23 cellular contexts compared by ENCODE assay signal in the genomic region with DNA sequence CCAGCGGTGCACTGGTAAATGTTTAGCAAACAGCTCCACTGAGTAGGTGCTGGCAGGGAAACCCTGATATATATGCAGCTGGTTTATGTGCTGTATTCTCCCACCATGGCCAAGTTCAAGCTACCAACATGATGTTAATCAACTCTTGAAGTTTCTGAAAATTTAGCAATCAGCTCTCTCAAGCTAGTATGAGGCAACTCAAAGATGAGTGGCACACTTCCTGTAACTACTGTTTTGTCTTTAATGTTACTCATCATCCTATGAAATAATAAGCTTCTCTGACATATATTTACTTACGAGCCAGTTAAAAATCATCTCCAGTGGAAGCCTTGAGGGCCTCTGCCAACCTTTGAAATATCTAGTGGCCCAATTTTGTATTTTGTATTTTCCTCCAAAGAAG. TPM values are rescaled to one million over a fixed set of nuclear protein-coding genes. Genes with fewer than 3 reads are reported as not detected.
DNase-seq lines count a peak whose midpoint lies in the region; TF ChIP-seq lines count a peak whose summit lies in the region.
"Had no signal": no experiment of that assay in that cellular context is flagged by ENCODE, and none has a peak within 500 bp of the region (broad histone marks: within the 10 kb centered on the region; RNA-seq: fewer than 3 reads in every experiment).

No MANE protein-coding gene starts in this region.

- no peaks in the 10 kb centered on the region for H3K36me3 Mint-ChIP-seq in glutamatergic neuron (ENCODE audit: unreplicated experiment)

- intact Hi-C loops in transverse colon (cut with DNase I; ENCODE audit: low total_unique reads): no loop called here

- no peak overlapping the region for H3K4me3 Mint-ChIP-seq in glutamatergic neuron (ENCODE audit: unreplicated experiment)
- H3K4me3 Mint-ChIP-seq: CD4-positive, alpha-beta T cell had no signal

- TF ChIP-seq POLR2A in NB4 (IDR thresholded peaks at IDR 0.05; ENCODE audit: extremely low read depth, insufficient read length) (no peak), transverse colon (IDR thresholded peaks at IDR 0.05) (no peak)

- TF ChIP-seq CTCF in HL-60 (IDR thresholded peaks at IDR 0.05; ENCODE audit: insufficient read depth, low read length) (no peak), NB4 (IDR thresholded peaks at IDR 0.05; ENCODE audit: low read depth, low read length) (no peak), epithelial cell of esophagus (IDR thresholded peaks at IDR 0.05; ENCODE audit: insufficient read depth, low read depth, low read length, missing control alignments) (no peak), transverse colon (IDR thresholded peaks at IDR 0.05) (no peak), glutamatergic neuron (IDR thresholded peaks at IDR 0.05; ENCODE audit: partially characterized antibody, unreplicated experiment) (no peak)

- WGBS in transverse colon (ENCODE audit: low coverage in 1 of 2), 2 donors: 81 to 90% methylated on average over 1 to 2 of the region's 2 CpGs

- H3K27ac ChIP-seq in HL-60 (replicated peaks) (no peak overlapping the region), transverse colon (no peak overlapping the region)
- no peak overlapping the region for H3K27ac ChIP-seq in effector memory CD4-positive, alpha-beta T cell (ENCODE audit: insufficient read depth, low read length, poor library complexity, severe bottlenecking)
- H3K27ac ChIP-seq: BLaER1 treated with 17β-estradiol and CSF1 and Interleukin-3, amounts not matched to agents 10 nM and 100 nM; Peyer's patch; SJSA1 had no signal

- H3K27me3 Mint-ChIP-seq in glutamatergic neuron (ENCODE audit: unreplicated experiment): no peaks in the 10 kb centered on the region

- H3K4me1 ChIP-seq in transverse colon: no peaks in the 10 kb centered on the region
- no peaks in the 10 kb centered on the region for H3K4me1 ChIP-seq in effector memory CD4-positive, alpha-beta T cell (ENCODE audit: control insufficient read depth, insufficient read depth, low read length, poor library complexity, severe bottlenecking)
- H3K4me1 ChIP-seq: Peyer's patch, SJSA1 had no signal

- H3K9me3 Mint-ChIP-seq in glutamatergic neuron (ENCODE audit: unreplicated experiment): no peaks in the 10 kb centered on the region
- H3K9me3 Mint-ChIP-seq: CD4-positive, alpha-beta T cell had no signal

- no peaks in the 10 kb centered on the region for H3K9me3 ChIP-seq in transverse colon
- H3K9me3 ChIP-seq in effector memory CD4-positive, alpha-beta T cell (ENCODE audit: control insufficient read depth, low read length): no peaks in the 10 kb centered on the region
- H3K9me3 ChIP-seq: BLaER1 treated with 17β-estradiol and CSF1 and Interleukin-3, amounts not matched to agents 10 nM and 100 nM; Peyer's patch; SJSA1 had no signal

- H3K27ac Mint-ChIP-seq in glutamatergic neuron (ENCODE audit: unreplicated experiment): no peak overlapping the region
- H3K27ac Mint-ChIP-seq: CD4-positive, alpha-beta T cell had no signal

- no peaks in the 10 kb centered on the region for H3K36me3 ChIP-seq in transverse colon
- no peaks in the 10 kb centered on the region for H3K36me3 ChIP-seq in effector memory CD4-positive, alpha-beta T cell (ENCODE audit: control insufficient read depth, insufficient read depth, low read length)
- H3K36me3 ChIP-seq: BLaER1 treated with 17β-estradiol and CSF1 and Interleukin-3, amounts not matched to agents 10 nM and 100 nM; Peyer's patch; SJSA1 had no signal

- in situ Hi-C loops in transverse colon (cut with MboI; ENCODE audit: low pct_ligation_motif_present in 1 of 4, low pct_unique_long_range_greater_than_20kb in 1 of 4, low sequenced_read_pairs in 3 of 4): no loop called here

- no peaks in the 10 kb centered on the region for H3K4me1 Mint-ChIP-seq in glutamatergic neuron (ENCODE audit: low read depth, unreplicated experiment)

- H3K4me3 ChIP-seq in HL-60 (replicated peaks; ENCODE audit: insufficient read depth, low read length): no peak overlapping the region
- H3K4me3 ChIP-seq in NB4 (ENCODE audit: low read depth, low read length): no peak overlapping the region
- H3K4me3 ChIP-seq in epithelial cell of esophagus (ENCODE audit: low read length): no peak overlapping the region
- H3K4me3 ChIP-seq in transverse colon: no peak overlapping the region
- H3K4me3 ChIP-seq in effector memory CD4-positive, alpha-beta T cell (ENCODE audit: insufficient read depth, low read depth, low read length, poor library complexity, severe bottlenecking): no peak overlapping the region
- H3K4me3 ChIP-seq: BLaER1 treated with 17β-estradiol and CSF1 and Interleukin-3, amounts not matched to agents 10 nM and 100 nM; Peyer's patch; SJSA1 had no signal

- TF ChIP-seq EP300 in transverse colon (IDR thresholded peaks at IDR 0.05; ENCODE audit: low read depth): no peak

- peaks cover 3% of the 10 kb centered on the region for H3K27me3 ChIP-seq in HL-60 (ENCODE audit: insufficient read depth, poor library complexity, severe bottlenecking)
- H3K27me3 ChIP-seq in transverse colon: peaks cover 4% of the 10 kb centered on the region
- no peaks in the 10 kb centered on the region for H3K27me3 ChIP-seq in effector memory CD4-positive, alpha-beta T cell (replicated peaks; ENCODE audit: control insufficient read depth, insufficient read depth, low read length, poor library complexity, severe bottlenecking)
- H3K27me3 ChIP-seq: BLaER1 treated with 17β-estradiol and CSF1 and Interleukin-3, amounts not matched to agents 10 nM and 100 nM; Peyer's patch had no signal

- peak; percentile 13 to 57 for DNase-seq in HL-60 (ENCODE audit: low read depth in 1 of 2, low spot score in 1 of 2)
- peak; percentile 62 for DNase-seq in NB4 (ENCODE audit: low read depth)
- peak; percentile 17 for DNase-seq in SIG-M5 (lab: John Stamatoyannopoulos, UW)
- DNase-seq in epithelial cell of esophagus (ENCODE audit: low read depth): peak; percentile 77
- DNase-seq in nucleus accumbens (lab: John Stamatoyannopoulos, UW): no peak
- DNase-seq in transverse colon: no peak
- DNase-seq in glutamatergic neuron: no peak
- DNase-seq in effector memory CD4-positive, alpha-beta T cell: no peak
- DNase-seq: CD4-positive, alpha-beta T cell; IMR-90; KG1; MM.1S; NCI-H1105 treated with DMSO at 0.1 percent for 48 hours; NCI-H146; NCI-H1930; NCI-H2107; NCI-H524; NCI-H82; NK-92 treated with Interleukin-12 subunit alpha and Interleukin-12 subunit beta, amount 100 ng/mL, for 24 hours; OCI-M1; Peyer's patch had no signal

RNA-seq across cellular contexts. Expression of gene CHGB, which starts 15.7 kb away (rescaled TPM):
- total RNA-seq in transverse colon (1 to 10 TPM in 1 of 4 donors, under 1 TPM in 1, not detected in 2; 0.95 to 4.4 TPM), glutamatergic neuron (ENCODE audit: unreplicated experiment) (47.4 TPM)
- total RNA-seq: SJSA1 had no signal

RNA-seq across cellular contexts. Expression of gene TRMT6, which starts 54.7 kb away (rescaled TPM):
- total RNA-seq in transverse colon (1 to 10 TPM in 3 of 4 donors, under 1 TPM in 1; 1.00 to 9.4 (median 4.3) TPM), glutamatergic neuron (ENCODE audit: unreplicated experiment) (18.4 TPM)

RNA-seq across cellular contexts. Expression of gene MCM8, which starts 54.8 kb away (rescaled TPM):
- total RNA-seq in transverse colon (1 to 10 TPM; 2.6 to 8.6 (median 4.7) TPM), glutamatergic neuron (ENCODE audit: unreplicated experiment) (10.1 TPM)

Comparison
In these comparisons a context has a peak if more than half of its experiments do, and no peak if none do; other contexts are left out.
1. DNase-seq: peak in HL-60 (2 of 2), NB4 (single experiment), SIG-M5 (single experiment) and epithelial cell of esophagus (single experiment); none in nucleus accumbens (0 of 56), transverse colon (single experiment), glutamatergic neuron (single experiment) and effector memory CD4-positive, alpha-beta T cell (0 of 3).